In genomic region chr2:240787521-240788472, GRCh38 we compare ENCODE assay signal across 16 cellular contexts. TPM values are rescaled to one million over a fixed set of nuclear protein-coding genes. Genes with fewer than 3 reads are reported as not detected.
"Had no signal": no experiment of that assay in that cellular context is flagged by ENCODE, and none has a peak within 500 bp of the region (broad histone marks: within the 10 kb centered on the region; RNA-seq: fewer than 3 reads in every experiment).

No MANE protein-coding gene starts in this region.

- DNase-seq: activated CD4-positive, alpha-beta T cell treated with anti-CD3 and anti-CD28 coated beads, Interleukin-2, amount 10 ng/mL, durations not matched to agents 24 days and 14 days; activated gamma-delta T cell treated with Interleukin-2 at 50 U/mL for 16 hours; activated T-cell treated with anti-CD3 and anti-CD28 coated beads, Interleukin-2, amount 50 U/mL, for 4 hours; brain microvascular endothelial cell; cerebellar nuclear complex; dermis blood vessel endothelial cell; erythroblast; hypothalamus; left colon; thyroid gland had no signal

- H3K9me3 Mint-ChIP-seq: activated CD4-positive, alpha-beta T cell treated with anti-CD3 and anti-CD28 coated beads, Interleukin-2, amount 10 ng/mL, durations not matched to agents 24 days and 14 days; activated T-cell treated with anti-CD3 and anti-CD28 coated beads, Interleukin-2, amount 50 U/mL, for 4 hours; memory B cell; stimulated activated effector memory CD8-positive, alpha-beta T cell treated with anti-CD3 and anti-CD28 coated beads, Interleukin-12 subunit alpha, Interleukin-12 subunit beta, amount 100 ng/mL, for 72 hours; WTC11 had no signal

- H3K27me3 ChIP-seq: brain microvascular endothelial cell, thyroid gland, vagina had no signal

- H3K27ac Mint-ChIP-seq: activated CD4-positive, alpha-beta T cell treated with anti-CD3 and anti-CD28 coated beads, Interleukin-2, amount 10 ng/mL, durations not matched to agents 24 days and 14 days; memory B cell; stimulated activated effector memory CD8-positive, alpha-beta T cell treated with anti-CD3 and anti-CD28 coated beads, Interleukin-12 subunit alpha, Interleukin-12 subunit beta, amount 100 ng/mL, for 72 hours; WTC11 had no signal

- H3K36me3 Mint-ChIP-seq: memory B cell; stimulated activated effector memory CD8-positive, alpha-beta T cell treated with anti-CD3 and anti-CD28 coated beads, Interleukin-12 subunit alpha, Interleukin-12 subunit beta, amount 100 ng/mL, for 72 hours had no signal

- H3K4me1 Mint-ChIP-seq: activated CD4-positive, alpha-beta T cell treated with anti-CD3 and anti-CD28 coated beads, Interleukin-2, amount 10 ng/mL, durations not matched to agents 24 days and 14 days; memory B cell; stimulated activated effector memory CD8-positive, alpha-beta T cell treated with anti-CD3 and anti-CD28 coated beads, Interleukin-12 subunit alpha, Interleukin-12 subunit beta, amount 100 ng/mL, for 72 hours had no signal

- H3K36me3 ChIP-seq: brain microvascular endothelial cell, thyroid gland, vagina had no signal

- ATAC-seq: activated T-cell treated with anti-CD3 and anti-CD28 coated beads, Interleukin-2, amount 50 U/mL, for 4 hours; left colon; stimulated activated effector memory CD8-positive, alpha-beta T cell treated with anti-CD3 and anti-CD28 coated beads, Interleukin-12 subunit alpha, Interleukin-12 subunit beta, amount 100 ng/mL, for 72 hours; WTC11 had no signal

- H3K27me3 Mint-ChIP-seq: activated CD4-positive, alpha-beta T cell treated with anti-CD3 and anti-CD28 coated beads, Interleukin-2, amount 10 ng/mL, durations not matched to agents 24 days and 14 days had no signal

- H3K4me1 ChIP-seq: thyroid gland, vagina had no signal

- H3K4me3 ChIP-seq: SK-N-MC, smooth muscle cell, thyroid gland, vagina had no signal

- H3K9me3 ChIP-seq: thyroid gland, vagina had no signal

- H3K4me3 Mint-ChIP-seq: activated CD4-positive, alpha-beta T cell treated with anti-CD3 and anti-CD28 coated beads, Interleukin-2, amount 10 ng/mL, durations not matched to agents 24 days and 14 days; activated T-cell treated with anti-CD3 and anti-CD28 coated beads, Interleukin-2, amount 50 U/mL, for 4 hours; memory B cell; stimulated activated effector memory CD8-positive, alpha-beta T cell treated with anti-CD3 and anti-CD28 coated beads, Interleukin-12 subunit alpha, Interleukin-12 subunit beta, amount 100 ng/mL, for 72 hours; WTC11 had no signal

RNA-seq across cellular contexts. Expression of gene KIF1A, which starts 32.2 kb away (rescaled TPM):
- total RNA-seq: dermis blood vessel endothelial cell had no signal
